Comparison of ENCODE assay signal across 11 cellular contexts in the genomic region with DNA sequence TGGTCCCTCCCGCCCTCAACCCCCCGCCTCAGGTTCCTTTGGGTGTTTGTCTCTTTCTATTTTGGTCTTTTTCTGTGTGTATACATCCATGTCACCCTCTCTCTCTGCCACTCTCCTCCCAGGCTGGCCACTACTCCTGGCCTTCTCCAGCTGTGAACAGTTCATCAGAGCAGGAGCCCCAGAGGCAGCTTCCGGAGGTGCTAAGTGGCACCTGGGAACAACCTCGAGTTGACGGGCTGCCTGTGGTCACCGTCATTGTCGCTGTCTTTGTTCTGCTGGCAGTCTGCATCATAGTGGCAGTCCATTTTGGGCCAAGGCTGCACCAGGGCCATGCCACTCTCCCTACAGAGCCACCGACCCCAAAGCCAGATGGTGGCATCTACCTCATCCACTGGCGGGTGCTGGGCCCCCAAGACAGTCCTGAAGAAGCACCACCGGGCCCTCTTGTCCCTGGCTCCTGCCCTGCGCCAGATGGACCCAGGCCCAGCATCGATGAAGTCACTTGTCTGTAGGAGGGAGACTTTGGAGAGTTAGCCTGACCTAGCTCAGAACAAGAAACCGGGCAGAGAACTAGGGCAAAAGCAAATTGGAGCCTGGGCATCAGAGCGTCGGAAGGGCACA. TPM values are rescaled to one million over a fixed set of nuclear protein-coding genes. Genes with fewer than 3 reads are reported as not detected.
DNase-seq lines count a peak whose midpoint lies in the region; ATAC-seq and TF ChIP-seq lines count a peak whose summit lies in the region.
"Had no signal": no experiment of that assay in that cellular context is flagged by ENCODE, and none has a peak within 500 bp of the region (broad histone marks: within the 10 kb centered on the region; RNA-seq: fewer than 3 reads in every experiment).

No MANE protein-coding gene starts in this region.

- 67 to 70% methylated on average over 14 to 15 of the region's 15 CpGs for WGBS in ectodermal cell, 2 experiments

- ATAC-seq in GM21423 (IDR thresholded peaks at IDR 0.05; ENCODE audit: unreplicated experiment) (no peak), HG03354 (IDR thresholded peaks at IDR 0.05; ENCODE audit: poor library complexity, severe bottlenecking, unreplicated experiment) (no peak)

- H3K4me3 ChIP-seq in Jurkat, Clone E6-1 (ENCODE audit: low read length) = peak overlapping the region; percentile 57
- H3K4me3 ChIP-seq in ectodermal cell (ENCODE audit: insufficient read depth, low read depth, low read length) (no peak overlapping the region), osteoblast (ENCODE audit: insufficient read depth, low read length) (no peak overlapping the region)

- H3K36me3 ChIP-seq in ectodermal cell (ENCODE audit: control insufficient read depth, insufficient read depth, low read length) (no peaks in the 10 kb centered on the region), osteoblast (ENCODE audit: insufficient read depth, low read length) (peaks cover 18% of the 10 kb centered on the region)

- peaks cover 38% of the 10 kb centered on the region for H3K4me1 ChIP-seq in ectodermal cell (ENCODE audit: control insufficient read depth, insufficient read depth, low read length)
- H3K4me1 ChIP-seq in osteoblast (ENCODE audit: insufficient read depth, low read length) = peaks cover 15% of the 10 kb centered on the region
- H3K4me1 ChIP-seq: parathyroid adenoma had no signal

- TF ChIP-seq CTCF in osteoblast (IDR thresholded peaks at IDR 0.05; ENCODE audit: extremely low read depth, low read depth, low read length) = no peak

- H3K4me2 ChIP-seq in osteoblast (ENCODE audit: insufficient read depth, low read length) = no peak overlapping the region

- no peaks in the 10 kb centered on the region for H3K27me3 ChIP-seq in ectodermal cell (ENCODE audit: control insufficient read depth, insufficient read depth, low read length, poor library complexity, severe bottlenecking)
- H3K27me3 ChIP-seq in osteoblast (ENCODE audit: insufficient read depth, low read length) = no peaks in the 10 kb centered on the region
- H3K27me3 ChIP-seq: brain microvascular endothelial cell had no signal

- H3K9me3 ChIP-seq in ectodermal cell (ENCODE audit: control insufficient read depth, low read length) (no peaks in the 10 kb centered on the region), osteoblast (ENCODE audit: low read depth, low read length) (no peaks in the 10 kb centered on the region)

- no peak overlapping the region for H2AFZ ChIP-seq in osteoblast (ENCODE audit: low read length)
- H2AFZ ChIP-seq: parathyroid adenoma had no signal

- no peaks in the 10 kb centered on the region for H4K20me1 ChIP-seq in osteoblast (ENCODE audit: insufficient read depth, low read length)

- no peaks in the 10 kb centered on the region for H3K79me2 ChIP-seq in osteoblast (ENCODE audit: insufficient read depth, low read length)
- H3K79me2 ChIP-seq: parathyroid adenoma had no signal

- peak overlapping the region; percentile 62 for H3K27ac ChIP-seq in ectodermal cell (ENCODE audit: insufficient read depth, low read depth, low read length, poor library complexity, severe bottlenecking)
- H3K27ac ChIP-seq in osteoblast (ENCODE audit: low read depth, low read length) = no peak overlapping the region
- H3K27ac ChIP-seq: brain microvascular endothelial cell had no signal

- peak; percentile 28 for DNase-seq in ELF-1 (ENCODE audit: low read depth, low spot score)
- peak; percentile 65 for DNase-seq in Jurkat, Clone E6-1 (ENCODE audit: low read depth, low spot score)
- peak; percentile 27 for DNase-seq in osteoblast (ENCODE audit: insufficient read length, low spot score, missing footprints)
- DNase-seq in SW480 (ENCODE audit: low spot score) = no peak
- DNase-seq: brain microvascular endothelial cell had no signal

RNA-seq across cellular contexts. Expression of a gene that starts 1.7 kb away (rescaled TPM):
- 0.44 TPM for polyA plus RNA-seq in Jurkat, Clone E6-1 (2012; ENCODE audit: insufficient read depth, insufficient read length)
- polyA plus RNA-seq in ectodermal cell (2013, experiment 1 of 4) = not detected
- polyA plus RNA-seq in ectodermal cell (2013, experiment 2 of 4) = not detected
- not detected for polyA plus RNA-seq in ectodermal cell (2013, experiment 3 of 4)
- not detected for polyA plus RNA-seq in ectodermal cell (2013, experiment 4 of 4)
- not detected in 2 replicates for total RNA-seq in osteoblast
- total RNA-seq: kidney epithelial cell, urinary bladder had no signal
- polyA plus RNA-seq: urinary bladder had no signal

RNA-seq across cellular contexts. Expression of a gene that starts 10.0 kb away (rescaled TPM):
- polyA plus RNA-seq in Jurkat, Clone E6-1 (2012; ENCODE audit: insufficient read depth, insufficient read length) = 1.4 TPM
- polyA plus RNA-seq in ectodermal cell (2013, experiment 1 of 4) = 0.41 TPM
- 0.69 TPM for polyA plus RNA-seq in ectodermal cell (2013, experiment 2 of 4)
- 0.48 TPM for polyA plus RNA-seq in ectodermal cell (2013, experiment 3 of 4)
- 0.89 TPM for polyA plus RNA-seq in ectodermal cell (2013, experiment 4 of 4)
- 0.36 TPM in 1 of 2 replicates, not detected in the other for total RNA-seq in osteoblast
- total RNA-seq: kidney epithelial cell had no signal

RNA-seq across cellular contexts. Expression of a gene that starts 10.0 kb away (rescaled TPM):
- 45.1 TPM for polyA plus RNA-seq in Jurkat, Clone E6-1 (2012; ENCODE audit: insufficient read depth, insufficient read length)
- 0.37 TPM for polyA plus RNA-seq in ectodermal cell (2013, experiment 1 of 4)
- 0.60 TPM for polyA plus RNA-seq in ectodermal cell (2013, experiment 2 of 4)
- 0.21 TPM for polyA plus RNA-seq in ectodermal cell (2013, experiment 3 of 4)
- polyA plus RNA-seq in ectodermal cell (2013, experiment 4 of 4) = 0.24 TPM
- total RNA-seq in osteoblast = 46.3 and 48.3 TPM in 2 replicates

RNA-seq across cellular contexts. Expression of a gene that starts 33.2 kb away (rescaled TPM):
- 18.7 TPM for polyA plus RNA-seq in Jurkat, Clone E6-1 (2012; ENCODE audit: insufficient read depth, insufficient read length)
- polyA plus RNA-seq in ectodermal cell (2013, experiment 1 of 4) = 35.7 TPM
- 38.1 TPM for polyA plus RNA-seq in ectodermal cell (2013, experiment 2 of 4)
- 30.8 TPM for polyA plus RNA-seq in ectodermal cell (2013, experiment 3 of 4)
- 28.2 TPM for polyA plus RNA-seq in ectodermal cell (2013, experiment 4 of 4)
- 12.4 and 16.3 TPM in 2 replicates for total RNA-seq in osteoblast
